In the genomic region with DNA sequence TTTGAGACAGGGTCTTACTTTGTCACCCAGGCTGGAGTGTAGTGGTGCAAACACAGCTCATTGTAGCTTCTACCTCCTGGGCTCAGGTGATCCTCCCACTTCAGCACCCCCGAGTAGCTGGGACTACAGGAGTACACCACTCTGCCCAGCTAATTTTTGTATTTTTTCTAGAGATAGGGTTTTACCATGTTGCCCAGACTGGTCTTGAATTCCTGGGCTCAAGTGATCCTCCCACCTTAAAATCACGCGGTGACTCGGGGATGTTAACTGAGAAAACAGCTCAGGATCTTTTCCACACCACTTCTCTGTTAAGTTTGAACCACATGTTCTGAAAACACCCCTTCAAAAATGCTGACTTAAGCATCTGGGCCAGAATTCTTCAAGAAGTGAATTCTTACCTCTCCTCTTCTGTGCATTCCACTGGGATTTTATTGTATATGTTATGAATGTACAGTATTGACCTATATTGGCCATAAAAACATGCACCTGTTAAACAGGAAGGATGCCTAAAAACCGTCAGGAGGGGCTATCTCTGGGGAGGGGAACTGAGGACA, we compare ENCODE assay signal across 1 cellular context.
TF ChIP-seq lines count a peak whose summit lies in the region.

No MANE protein-coding gene starts in this region.

TF ChIP-seq in HepG2, 621 proteins besides CTCF, POLR2A, EP300 and RAD21 (continued from another document):
- TF ChIP-seq, protein P1, sequence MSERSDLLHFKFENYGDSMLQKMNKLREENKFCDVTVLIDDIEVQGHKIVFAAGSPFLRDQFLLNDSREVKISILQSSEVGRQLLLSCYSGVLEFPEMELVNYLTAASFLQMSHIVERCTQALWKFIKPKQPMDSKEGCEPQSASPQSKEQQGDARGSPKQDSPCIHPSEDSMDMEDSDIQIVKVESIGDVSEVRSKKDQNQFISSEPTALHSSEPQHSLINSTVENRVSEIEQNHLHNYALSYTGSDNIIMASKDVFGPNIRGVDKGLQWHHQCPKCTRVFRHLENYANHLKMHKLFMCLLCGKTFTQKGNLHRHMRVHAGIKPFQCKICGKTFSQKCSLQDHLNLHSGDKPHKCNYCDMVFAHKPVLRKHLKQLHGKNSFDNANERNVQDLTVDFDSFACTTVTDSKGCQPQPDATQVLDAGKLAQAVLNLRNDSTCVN (CRISPR knock-in tag; IDR thresholded peaks at IDR 0.05; ENCODE audit: borderline replicate concordance): no peak
- no peak for TF ChIP-seq REXO4 (CRISPR knock-in tag; IDR thresholded peaks at IDR 0.05; ENCODE audit: borderline replicate concordance)
- TF ChIP-seq MAF1 (CRISPR knock-in tag; IDR thresholded peaks at IDR 0.05; ENCODE audit: borderline replicate concordance): no peak
- TF ChIP-seq MAFK (conservative IDR thresholded peaks at IDR 0.05 in 1 of 2, IDR thresholded peaks at IDR 0.05 in 1 of 2; ENCODE audit: low read length in 2 of 2): peak; percentile 89 to 96
- no peak for TF ChIP-seq HOXD1 (CRISPR knock-in tag; IDR thresholded peaks at IDR 0.05)
- no peak for TF ChIP-seq ZNF17 (CRISPR knock-in tag; IDR thresholded peaks at IDR 0.05)
- no peak for TF ChIP-seq ZKSCAN8 (CRISPR knock-in tag; IDR thresholded peaks at IDR 0.05; ENCODE audit: borderline replicate concordance)
TF ChIP-seq in HepG2: peak in this region for 2.
